ENCODE assay signal across 12 cellular contexts in genomic region chr16:2771496-2772402, GRCh38. TPM values are rescaled to one million over a fixed set of nuclear protein-coding genes. Genes with fewer than 3 reads are reported as not detected.
DNase-seq lines count a peak whose midpoint lies in the region; ATAC-seq, FAIRE-seq and TF ChIP-seq lines count a peak whose summit lies in the region.
"Had no signal": no experiment of that assay in that cellular context is flagged by ENCODE, and none has a peak within 500 bp of the region (broad histone marks: within the 10 kb centered on the region; RNA-seq: fewer than 3 reads in every experiment).

No MANE protein-coding gene starts in this region.

- no TSS peak for BruUV-seq in K562 (replicated peaks; lab: Mats Ljungman, UMichigan)

- in situ Hi-C loops in K562 (cut with MboI) = no loop called here

- H3K9me3 ChIP-seq in CD4-positive, alpha-beta memory T cell (ENCODE audit: control insufficient read depth in 1 of 2, low read length in 2 of 2) = no peaks in the 10 kb centered on the region
- H3K9me3 ChIP-seq in K562 (replicated peaks; ENCODE audit: control insufficient read depth, insufficient read depth, low read depth, low read length) (no peaks in the 10 kb centered on the region), neuronal stem cell (replicated peaks in 1 of 2; ENCODE audit: control insufficient read depth in 2 of 2, insufficient read depth in 1 of 2, low read depth in 1 of 2, low read length in 2 of 2) (peaks cover 0 to 2% of the 10 kb centered on the region in 2 donors)
- H3K9me3 ChIP-seq: sigmoid colon had no signal

- H2BK15ac ChIP-seq in neuronal stem cell (ENCODE audit: low read length) = no peak overlapping the region

- peak in 1 of 5 donors; percentile 37 for DNase-seq in CD4-positive, alpha-beta memory T cell
- DNase-seq in GM23338 (ENCODE audit: low spot score) (no peak), K562 (ENCODE audit: extremely low read depth in 1 of 4, low spot score in 3 of 4) (no peak), neuronal stem cell (ENCODE audit: low spot score) (no peak), NCI-H774 (lab: John Stamatoyannopoulos, UW) (no peak), HUDEP-2 (lab: John Stamatoyannopoulos, UW; ENCODE audit: unreplicated experiment in 76 of 76) (no peak), DMS153 (lab: John Stamatoyannopoulos, UW) (no peak), CD1c-positive myeloid dendritic cell (ENCODE audit: extremely low spot score) (no peak)
- DNase-seq: activated gamma-delta T cell, NCI-H187, sigmoid colon had no signal

- H3K4me2 ChIP-seq in GM23338 (no peak overlapping the region), K562 (ENCODE audit: insufficient read depth, low read length) (no peak overlapping the region), neuronal stem cell (ENCODE audit: insufficient read depth, low read length, poor library complexity, severe bottlenecking) (no peak overlapping the region)

- 84% methylated on average over 17 of the region's 18 CpGs for WGBS in K562 (ENCODE audit: insufficient coverage, low coverage, missing lambda C conversion rate)
- no CpG with 5 or more reads among the region's 18 CpGs for WGBS in neuronal stem cell (ENCODE audit: extremely low coverage in 2 of 2, insufficient read length in 2 of 2, insufficient replicate concordance in 1 of 2), 2 donors

- TF ChIP-seq RAD21 in K562 (CRISPR knock-in tag; conservative IDR thresholded peaks at IDR 0.05 in 1 of 2, IDR thresholded peaks at IDR 0.05 in 1 of 2) = no peak

- H3K27me3 Mint-ChIP-seq in CD4-positive, alpha-beta memory T cell = no peaks in the 10 kb centered on the region
- peaks cover 41% of the 10 kb centered on the region for H3K27me3 Mint-ChIP-seq in GM23338 (ENCODE audit: insufficient read depth, low read depth, poor library complexity)

- no peak overlapping the region for H3K4ac ChIP-seq in neuronal stem cell (ENCODE audit: low read length)

- H2BK120ac ChIP-seq in neuronal stem cell (ENCODE audit: low read depth, low read length) = no peak overlapping the region

- H2AFZ ChIP-seq in GM23338 = no peak overlapping the region
- H2AFZ ChIP-seq in K562 (ENCODE audit: low read depth, low read length) = no peak overlapping the region
- H2AFZ ChIP-seq in neuronal stem cell (ENCODE audit: low read length) = no peak overlapping the region

- no peak overlapping the region for H3K27ac ChIP-seq in CD4-positive, alpha-beta memory T cell (ENCODE audit: low read depth, low read length)
- H3K27ac ChIP-seq in GM23338 (ENCODE audit: low read depth) (peak overlapping the region; percentile 80), K562 (ENCODE audit: extremely low read depth, low read depth, low read length) (peak overlapping the region; percentile 10; the same call in 1 of the 3 replicates), neuronal stem cell (replicated peaks; ENCODE audit: low read length) (no peak overlapping the region)

- H3K23ac ChIP-seq in neuronal stem cell (ENCODE audit: low read depth, low read length, poor library complexity) = peak overlapping the region; percentile 11

- H3K18ac ChIP-seq in neuronal stem cell (ENCODE audit: low read length) = no peak overlapping the region

- peaks cover 63% of the 10 kb centered on the region for H3K36me3 ChIP-seq in CD4-positive, alpha-beta memory T cell (ENCODE audit: insufficient read depth, low read length)
- H3K36me3 ChIP-seq in GM23338 (ENCODE audit: insufficient read depth) (peaks cover 27% of the 10 kb centered on the region), K562 (ENCODE audit: control insufficient read depth, insufficient read depth, low read length) (peaks cover 93% of the 10 kb centered on the region), neuronal stem cell (replicated peaks in 1 of 2; ENCODE audit: control insufficient read depth in 2 of 2, insufficient read depth in 2 of 2, low read length in 2 of 2) (peaks cover 71 to 91% of the 10 kb centered on the region in 2 donors)

- H3K9me2 ChIP-seq in GM23338 (ENCODE audit: insufficient read depth) = no peaks in the 10 kb centered on the region

- H3K4me3 ChIP-seq in CD4-positive, alpha-beta memory T cell (ENCODE audit: low read length in 2 of 2) = no peak overlapping the region
- no peak overlapping the region for H3K4me3 ChIP-seq in GM23338
- H3K4me3 ChIP-seq in K562 = no peak overlapping the region
- no peak overlapping the region for H3K4me3 ChIP-seq in neuronal stem cell (ENCODE audit: low read length in 2 of 2)
- H3K4me3 ChIP-seq: sigmoid colon had no signal

- H3K79me2 ChIP-seq in GM23338 (replicated peaks; ENCODE audit: insufficient read depth) (peaks cover 46% of the 10 kb centered on the region), K562 (ENCODE audit: control insufficient read depth, insufficient read depth, low read length) (peaks cover 39% of the 10 kb centered on the region)

- H4K20me1 ChIP-seq in GM23338 (replicated peaks; ENCODE audit: insufficient read depth) = peaks cover 22% of the 10 kb centered on the region
- H4K20me1 ChIP-seq in K562 (replicated peaks; ENCODE audit: control insufficient read depth, insufficient read depth, low read length) = peaks cover 24% of the 10 kb centered on the region

- H3K14ac ChIP-seq in neuronal stem cell (ENCODE audit: low read length) = no peak overlapping the region

- H2BK5ac ChIP-seq in neuronal stem cell (ENCODE audit: low read length) = no peak overlapping the region

- peaks cover 14 to 38% (median 33%) of the 10 kb centered on the region in 4 donors for H3K4me1 Mint-ChIP-seq in CD4-positive, alpha-beta memory T cell
- peaks cover 42% of the 10 kb centered on the region for H3K4me1 Mint-ChIP-seq in GM23338

- peak overlapping the region in 2 of 8 donors; percentile 5 to 15 for H3K4me3 Mint-ChIP-seq in CD4-positive, alpha-beta memory T cell
- H3K4me3 Mint-ChIP-seq in GM23338 = no peak overlapping the region; the same call in 2 of the 3 replicates

- H3F3A ChIP-seq in GM23338 (replicated peaks; ENCODE audit: low read depth) = peaks cover 64% of the 10 kb centered on the region

- peak; percentile 65; the same call in 1 of the 2 replicates for TF ChIP-seq POLR2A in K562 (conservative IDR thresholded peaks at IDR 0.05)

- no peaks in the 10 kb centered on the region for H3K27me3 ChIP-seq in CD4-positive, alpha-beta memory T cell (ENCODE audit: insufficient read depth, low read length)
- no peaks in the 10 kb centered on the region for H3K27me3 ChIP-seq in GM23338 (ENCODE audit: insufficient read depth)
- H3K27me3 ChIP-seq in K562 (ENCODE audit: control insufficient read depth in 2 of 2, insufficient read depth in 2 of 2, low read length in 2 of 2) = no peaks in the 10 kb centered on the region
- no peaks in the 10 kb centered on the region for H3K27me3 ChIP-seq in neuronal stem cell (ENCODE audit: control insufficient read depth in 3 of 3, insufficient read depth in 3 of 3, low read depth in 1 of 3, low read length in 3 of 3)
- H3K27me3 ChIP-seq: sigmoid colon had no signal

- peaks cover 0 to 3% (median 0%) of the 10 kb centered on the region in 8 donors for H3K9me3 Mint-ChIP-seq in CD4-positive, alpha-beta memory T cell
- peaks cover under 1% of the 10 kb centered on the region for H3K9me3 Mint-ChIP-seq in GM23338

- no peak overlapping the region for H2BK12ac ChIP-seq in neuronal stem cell (ENCODE audit: low read length)

- no peak for ATAC-seq in GM23338
- ATAC-seq in K562 = no peak

- POLR2A ChIA-PET in CD4-positive, alpha-beta memory T cell (lab: Charles Lee; ENCODE audit: partially characterized antibody) = interaction anchor here (8.8 kb wide), 1 partner anchor 20 kb away, joined by 142 read pairs; the partner anchor contains the start of gene SRRM2
- POLR2A ChIA-PET in K562 (lab: Yijun Ruan, JAX) = interaction anchor here (0.8 to 2.2 kb wide), 3 partner anchors 9 to 19 kb away, joined by 3 to 8 read pairs (median 5); partner anchors contain the start of gene SRRM2

- FAIRE-seq in K562 (lab: Jason Lieb, UNC) = peak; percentile 26

- TF ChIP-seq CTCF in GM23338 (conservative IDR thresholded peaks at IDR 0.05; ENCODE audit: low read depth in 2 of 2) (no peak), K562 (IDR thresholded peaks at IDR 0.05 in 2 of 3, conservative IDR thresholded peaks at IDR 0.05 in 1 of 3; ENCODE audit: insufficient read depth in 2 of 3, low read depth in 1 of 3, low read length in 3 of 3) (no peak)

- H3K9ac ChIP-seq in K562 (ENCODE audit: insufficient read depth in 1 of 2, low read depth in 2 of 2, low read length in 2 of 2) = peak overlapping the region in 1 of 2 experiments; percentile 67; a peak in 2 of 4 replicates
- H3K9ac ChIP-seq in neuronal stem cell (ENCODE audit: low read depth, low read length, poor library complexity) = peak overlapping the region; percentile 50

- no peaks in the 10 kb centered on the region for H3K9me1 ChIP-seq in K562 (ENCODE audit: control insufficient read depth, insufficient read depth, low read length)

- CTCF ChIA-PET in CD4-positive, alpha-beta memory T cell (lab: Charles Lee; ENCODE audit: partially characterized antibody) = no interaction called here
- CTCF ChIA-PET in K562 (lab: Yijun Ruan, JAX; ENCODE audit: low intra/inter-chr PET ratio) = no interaction called here

- no peak overlapping the region for H4K8ac ChIP-seq in neuronal stem cell (ENCODE audit: low read depth, low read length)

- TF ChIP-seq EP300 in K562 (IDR thresholded peaks at IDR 0.05; ENCODE audit: low read length) = no peak

- intact Hi-C loops in CD4-positive, alpha-beta memory T cell (cut with micrococcal nuclease) = loop anchor here (10.0 kb wide), 1 partner anchor 237 kb away; the partner anchor contains the start of genes CEMP1 and PDPK1
- intact Hi-C loops in K562 (cut with micrococcal nuclease) = no loop called here

- peaks cover 44 to 81% of the 10 kb centered on the region in 2 donors for H3K36me3 Mint-ChIP-seq in CD4-positive, alpha-beta memory T cell
- peaks cover 91% of the 10 kb centered on the region for H3K36me3 Mint-ChIP-seq in GM23338 (ENCODE audit: low read depth)

- peak overlapping the region in 6 of 7 donors; percentile 57 to 99 (median 67) for H3K27ac Mint-ChIP-seq in CD4-positive, alpha-beta memory T cell
- peak overlapping the region; percentile 31; the same call in 1 of the 2 replicates for H3K27ac Mint-ChIP-seq in GM23338

- H2AK5ac ChIP-seq in neuronal stem cell (ENCODE audit: low read depth, low read length) = no peak overlapping the region

- peaks cover 23% of the 10 kb centered on the region for H3K4me1 ChIP-seq in CD4-positive, alpha-beta memory T cell (ENCODE audit: insufficient read depth, low read length)
- H3K4me1 ChIP-seq in GM23338 (ENCODE audit: insufficient read depth) (peaks cover 5% of the 10 kb centered on the region; the same call in 1 of the 2 replicates), K562 (replicated peaks in 1 of 2; ENCODE audit: control insufficient read depth in 2 of 2, insufficient read depth in 2 of 2, low read length in 2 of 2) (peaks cover 25 to 65% of the 10 kb centered on the region in 2 experiments; a peak in 4 of 5 replicates), neuronal stem cell (ENCODE audit: control insufficient read depth in 2 of 2, insufficient read depth in 1 of 2, low read depth in 1 of 2, low read length in 2 of 2) (peaks cover 5 to 6% of the 10 kb centered on the region in 2 donors)

- peaks cover 28% of the 10 kb centered on the region for H3K79me1 ChIP-seq in neuronal stem cell (ENCODE audit: low read depth, low read length)

- no peak overlapping the region for H4K91ac ChIP-seq in neuronal stem cell (ENCODE audit: low read depth, low read length, poor library complexity)

RNA-seq across cellular contexts. Expression of gene ELOB, which starts 5.3 kb away (rescaled TPM):
- total RNA-seq in CD4-positive, alpha-beta memory T cell = 10 to 100 TPM; 83.0 to 86.8 TPM
- 100 to 1,000 TPM; 268 to 270 TPM for polyA plus RNA-seq in CD4-positive, alpha-beta memory T cell
- total RNA-seq in GM23338 (2014; rRNA removed; shearing (Covaris generic)) = 278 and 696 TPM in 2 replicates
- polyA plus RNA-seq in GM23338 (2016; fragmentation: Nextera tagmentation; extraction: Ambion mirVana) (756 and 851 TPM in 2 replicates), K562 (2011; rRNA removed) (206 and 220 TPM in 2 replicates), K562 (2014; fragmentation: Illumina TruSeq; extraction: Trizol) (180 and 344 TPM in 2 replicates), K562 (2014; fragmentation: Nextera tagmentation; extraction: Ambion mirVana) (100 to 1,000 TPM; 764 to 791 TPM), K562 (2014; rRNA removed) (298 and 313 TPM in 2 replicates)
- 7.2 and 24.7 TPM in 2 replicates for total RNA-seq in K562 (2011; cell fraction: chromatin; rRNA removed; ENCODE audit: low replicate concordance)
- 37.5 and 47.0 TPM in 2 replicates for total RNA-seq in K562 (2011; cell fraction: nucleolus; rRNA removed)
- 31.9 and 34.9 TPM in 2 replicates for total RNA-seq in K562 (2011; cell fraction: nucleoplasm; rRNA removed)
- total RNA-seq in K562 (2014; rRNA removed) (285 and 395 TPM in 2 replicates), K562 (2014; rRNA removed; fragmentation: Illumina TruSeq; extraction: Trizol) (29.4 and 63.2 TPM in 2 replicates), K562 (2015; rRNA removed; fragmentation: Illumina TruSeq; extraction: Trizol) (219 and 223 TPM in 2 replicates), K562 (2021) (237 and 268 TPM in 2 replicates)
- polyA plus RNA-seq in K562 (2011; cell fraction: cytosol; rRNA removed) = 693 and 1,390 TPM in 2 replicates
- 132 and 211 TPM in 2 replicates for polyA plus RNA-seq in K562 (2011; cell fraction: nucleus; rRNA removed)
- 297 and 487 TPM in 2 replicates for polyA plus RNA-seq in K562 (2012)
- 34.5 and 73.6 TPM in 2 replicates for polyA minus RNA-seq in K562 (2011; rRNA and poly(A)+ RNA removed)
- 64.8 and 95.8 TPM in 2 replicates for polyA minus RNA-seq in K562 (2011; cell fraction: cytosol; rRNA and poly(A)+ RNA removed)
- polyA minus RNA-seq in K562 (2011; cell fraction: nucleus; rRNA and poly(A)+ RNA removed) = 15.5 and 22.3 TPM in 2 replicates
- 177 TPM for polyA plus RNA-seq in neuronal stem cell (2013, experiment 1 of 2)
- 174 TPM for polyA plus RNA-seq in neuronal stem cell (2013, experiment 2 of 2)

RNA-seq across cellular contexts. Expression of gene PRSS33, which starts 15.6 kb away (rescaled TPM):
- total RNA-seq in CD4-positive, alpha-beta memory T cell = not detected
- not detected for polyA plus RNA-seq in CD4-positive, alpha-beta memory T cell
- 0.47 and 1.4 TPM in 2 replicates for total RNA-seq in GM23338 (2014; rRNA removed; shearing (Covaris generic))
- polyA plus RNA-seq in GM23338 (2016; fragmentation: Nextera tagmentation; extraction: Ambion mirVana) (0.24 TPM in 2 replicates), K562 (2011; rRNA removed) (not detected in 2 replicates), K562 (2014; fragmentation: Illumina TruSeq; extraction: Trizol) (not detected in 2 replicates), K562 (2014; fragmentation: Nextera tagmentation; extraction: Ambion mirVana) (not detected), K562 (2014; rRNA removed) (not detected in 2 replicates)
- total RNA-seq in K562 (2011; cell fraction: chromatin; rRNA removed; ENCODE audit: low replicate concordance) = not detected in 2 replicates
- total RNA-seq in K562 (2011; cell fraction: nucleolus; rRNA removed) = not detected in 2 replicates
- total RNA-seq in K562 (2011; cell fraction: nucleoplasm; rRNA removed) = not detected in 2 replicates
- total RNA-seq in K562 (2014; rRNA removed) (not detected in 2 replicates), K562 (2014; rRNA removed; fragmentation: Illumina TruSeq; extraction: Trizol) (not detected in 2 replicates), K562 (2015; rRNA removed; fragmentation: Illumina TruSeq; extraction: Trizol) (not detected in 2 replicates), K562 (2021) (not detected in 2 replicates)
- polyA plus RNA-seq in K562 (2011; cell fraction: cytosol; rRNA removed) = not detected in 2 replicates
- not detected in 2 replicates for polyA plus RNA-seq in K562 (2011; cell fraction: nucleus; rRNA removed)
- 0.06 TPM in 1 of 2 replicates, not detected in the other for polyA plus RNA-seq in K562 (2012)
- polyA minus RNA-seq in K562 (2011; rRNA and poly(A)+ RNA removed) = not detected in 2 replicates
- polyA minus RNA-seq in K562 (2011; cell fraction: cytosol; rRNA and poly(A)+ RNA removed) = not detected in 2 replicates
- polyA minus RNA-seq in K562 (2011; cell fraction: nucleus; rRNA and poly(A)+ RNA removed) = not detected in 2 replicates
- polyA plus RNA-seq in neuronal stem cell (2013, experiment 1 of 2) = 2.3 TPM
- polyA plus RNA-seq in neuronal stem cell (2013, experiment 2 of 2) = 2.2 TPM
- total RNA-seq: sigmoid colon had no signal
- polyA plus RNA-seq: sigmoid colon had no signal

RNA-seq across cellular contexts. Expression of gene SRRM2, which starts 19.3 kb away (rescaled TPM):
- total RNA-seq in CD4-positive, alpha-beta memory T cell = 1,000 to 10,000 TPM; 1,118 to 1,137 TPM
- 100 to 1,000 TPM in 1 of 2 donors, 10 to 100 TPM in 1; 11.8 to 132 TPM for polyA plus RNA-seq in CD4-positive, alpha-beta memory T cell
- total RNA-seq in GM23338 (2014; rRNA removed; shearing (Covaris generic)) = 253 and 308 TPM in 2 replicates
- polyA plus RNA-seq in GM23338 (2016; fragmentation: Nextera tagmentation; extraction: Ambion mirVana) = 893 and 928 TPM in 2 replicates
- total RNA-seq in K562 (2011; cell fraction: chromatin; rRNA removed; ENCODE audit: low replicate concordance) = 1,596 and 1,670 TPM in 2 replicates
- total RNA-seq in K562 (2011; cell fraction: nucleolus; rRNA removed) = 1,139 and 1,167 TPM in 2 replicates
- 1,487 and 2,488 TPM in 2 replicates for total RNA-seq in K562 (2011; cell fraction: nucleoplasm; rRNA removed)
- 81.1 and 85.3 TPM in 2 replicates for total RNA-seq in K562 (2014; rRNA removed)
- 79.2 and 79.9 TPM in 2 replicates for total RNA-seq in K562 (2014; rRNA removed; fragmentation: Illumina TruSeq; extraction: Trizol)
- total RNA-seq in K562 (2015; rRNA removed; fragmentation: Illumina TruSeq; extraction: Trizol) = 70.6 and 91.2 TPM in 2 replicates
- total RNA-seq in K562 (2021) = 413 and 466 TPM in 2 replicates
- polyA plus RNA-seq in K562 (2011; rRNA removed) = 82.5 and 179 TPM in 2 replicates
- 102 and 119 TPM in 2 replicates for polyA plus RNA-seq in K562 (2011; cell fraction: cytosol; rRNA removed)
- 1,748 and 2,419 TPM in 2 replicates for polyA plus RNA-seq in K562 (2011; cell fraction: nucleus; rRNA removed)
- polyA plus RNA-seq in K562 (2012) = 391 and 584 TPM in 2 replicates
- 517 and 558 TPM in 2 replicates for polyA plus RNA-seq in K562 (2014; fragmentation: Illumina TruSeq; extraction: Trizol)
- 10 to 100 TPM; 26.7 to 27.6 TPM for polyA plus RNA-seq in K562 (2014; fragmentation: Nextera tagmentation; extraction: Ambion mirVana)
- 463 and 563 TPM in 2 replicates for polyA plus RNA-seq in K562 (2014; rRNA removed)
- 72.4 and 72.8 TPM in 2 replicates for polyA minus RNA-seq in K562 (2011; rRNA and poly(A)+ RNA removed)
- polyA minus RNA-seq in K562 (2011; cell fraction: cytosol; rRNA and poly(A)+ RNA removed) = 155 and 244 TPM in 2 replicates
- polyA minus RNA-seq in K562 (2011; cell fraction: nucleus; rRNA and poly(A)+ RNA removed) = 233 and 249 TPM in 2 replicates
- polyA plus RNA-seq in neuronal stem cell (2013, experiment 1 of 2) = 516 TPM
- polyA plus RNA-seq in neuronal stem cell (2013, experiment 2 of 2) = 512 TPM

RNA-seq across cellular contexts. Expression of gene PRSS41, which starts 26.5 kb away (rescaled TPM):
- total RNA-seq in CD4-positive, alpha-beta memory T cell = not detected
- not detected for polyA plus RNA-seq in CD4-positive, alpha-beta memory T cell
- not detected in 2 replicates for total RNA-seq in GM23338 (2014; rRNA removed; shearing (Covaris generic))
- not detected in 2 replicates for polyA plus RNA-seq in GM23338 (2016; fragmentation: Nextera tagmentation; extraction: Ambion mirVana)
- total RNA-seq in K562 (2011; cell fraction: chromatin; rRNA removed; ENCODE audit: low replicate concordance) = not detected in 2 replicates
- not detected in 2 replicates for total RNA-seq in K562 (2011; cell fraction: nucleolus; rRNA removed)
- total RNA-seq in K562 (2011; cell fraction: nucleoplasm; rRNA removed) = not detected in 2 replicates
- total RNA-seq in K562 (2014; rRNA removed) = not detected in 2 replicates
- total RNA-seq in K562 (2014; rRNA removed; fragmentation: Illumina TruSeq; extraction: Trizol) = not detected in 2 replicates
- not detected in 2 replicates for total RNA-seq in K562 (2015; rRNA removed; fragmentation: Illumina TruSeq; extraction: Trizol)
- total RNA-seq in K562 (2021) = not detected in 2 replicates
- not detected in 2 replicates for polyA plus RNA-seq in K562 (2011; rRNA removed)
- not detected in 2 replicates for polyA plus RNA-seq in K562 (2011; cell fraction: cytosol; rRNA removed)
- not detected in 2 replicates for polyA plus RNA-seq in K562 (2011; cell fraction: nucleus; rRNA removed)
- not detected in 2 replicates for polyA plus RNA-seq in K562 (2012)
- not detected in 2 replicates for polyA plus RNA-seq in K562 (2014; fragmentation: Illumina TruSeq; extraction: Trizol)
- polyA plus RNA-seq in K562 (2014; fragmentation: Nextera tagmentation; extraction: Ambion mirVana) = not detected
- not detected in 2 replicates for polyA plus RNA-seq in K562 (2014; rRNA removed)
- polyA minus RNA-seq in K562 (2011; rRNA and poly(A)+ RNA removed) = 0.18 TPM in 1 of 2 replicates, not detected in the other
- polyA minus RNA-seq in K562 (2011; cell fraction: cytosol; rRNA and poly(A)+ RNA removed) = not detected in 2 replicates
- polyA minus RNA-seq in K562 (2011; cell fraction: nucleus; rRNA and poly(A)+ RNA removed) = not detected in 2 replicates
- not detected for polyA plus RNA-seq in neuronal stem cell (2013, experiment 1 of 2)
- polyA plus RNA-seq in neuronal stem cell (2013, experiment 2 of 2) = not detected
- total RNA-seq: sigmoid colon had no signal
- polyA plus RNA-seq: sigmoid colon, thymus had no signal

RNA-seq across cellular contexts. Expression of gene PRSS21, which starts 45.3 kb away (rescaled TPM):
- 1 to 10 TPM in 1 of 2 experiments, under 1 TPM in 1; 0.96 to 2.6 TPM for total RNA-seq in CD4-positive, alpha-beta memory T cell
- 10 to 100 TPM in 1 of 2 donors, 1 to 10 TPM in 1; 6.2 to 11.5 TPM for polyA plus RNA-seq in CD4-positive, alpha-beta memory T cell
- total RNA-seq in GM23338 (2014; rRNA removed; shearing (Covaris generic)) = 1.1 and 2.4 TPM in 2 replicates
- polyA plus RNA-seq in GM23338 (2016; fragmentation: Nextera tagmentation; extraction: Ambion mirVana) (3.1 and 4.0 TPM in 2 replicates), K562 (2011; rRNA removed) (112 and 157 TPM in 2 replicates), K562 (2014; fragmentation: Illumina TruSeq; extraction: Trizol) (76.1 and 104 TPM in 2 replicates), K562 (2014; fragmentation: Nextera tagmentation; extraction: Ambion mirVana) (10 to 100 TPM; 12.1 to 21.0 TPM), K562 (2014; rRNA removed) (106 and 107 TPM in 2 replicates)
- 205 and 513 TPM in 2 replicates for total RNA-seq in K562 (2011; cell fraction: chromatin; rRNA removed; ENCODE audit: low replicate concordance)
- total RNA-seq in K562 (2011; cell fraction: nucleolus; rRNA removed) = 438 and 448 TPM in 2 replicates
- total RNA-seq in K562 (2011; cell fraction: nucleoplasm; rRNA removed) = 292 and 307 TPM in 2 replicates
- total RNA-seq in K562 (2014; rRNA removed) (61.3 and 77.8 TPM in 2 replicates), K562 (2014; rRNA removed; fragmentation: Illumina TruSeq; extraction: Trizol) (41.5 and 43.6 TPM in 2 replicates), K562 (2015; rRNA removed; fragmentation: Illumina TruSeq; extraction: Trizol) (41.7 and 43.7 TPM in 2 replicates), K562 (2021) (113 and 121 TPM in 2 replicates)
- 149 and 221 TPM in 2 replicates for polyA plus RNA-seq in K562 (2011; cell fraction: cytosol; rRNA removed)
- polyA plus RNA-seq in K562 (2011; cell fraction: nucleus; rRNA removed) = 780 and 951 TPM in 2 replicates
- 109 and 148 TPM in 2 replicates for polyA plus RNA-seq in K562 (2012)
- 23.0 and 37.7 TPM in 2 replicates for polyA minus RNA-seq in K562 (2011; rRNA and poly(A)+ RNA removed)
- polyA minus RNA-seq in K562 (2011; cell fraction: cytosol; rRNA and poly(A)+ RNA removed) = 26.8 and 31.8 TPM in 2 replicates
- 53.4 and 78.8 TPM in 2 replicates for polyA minus RNA-seq in K562 (2011; cell fraction: nucleus; rRNA and poly(A)+ RNA removed)
- not detected for polyA plus RNA-seq in neuronal stem cell (2013, experiment 1 of 2)
- polyA plus RNA-seq in neuronal stem cell (2013, experiment 2 of 2) = not detected
- total RNA-seq: sigmoid colon had no signal

Comparison
In these comparisons a context has a peak if more than half of its experiments do, and no peak if none do; other contexts are left out.
1. H3K27ac ChIP-seq: peak in GM23338 (single experiment) and K562 (single experiment); none in CD4-positive, alpha-beta memory T cell (single experiment) and neuronal stem cell (single experiment).